In the genomic region with DNA sequence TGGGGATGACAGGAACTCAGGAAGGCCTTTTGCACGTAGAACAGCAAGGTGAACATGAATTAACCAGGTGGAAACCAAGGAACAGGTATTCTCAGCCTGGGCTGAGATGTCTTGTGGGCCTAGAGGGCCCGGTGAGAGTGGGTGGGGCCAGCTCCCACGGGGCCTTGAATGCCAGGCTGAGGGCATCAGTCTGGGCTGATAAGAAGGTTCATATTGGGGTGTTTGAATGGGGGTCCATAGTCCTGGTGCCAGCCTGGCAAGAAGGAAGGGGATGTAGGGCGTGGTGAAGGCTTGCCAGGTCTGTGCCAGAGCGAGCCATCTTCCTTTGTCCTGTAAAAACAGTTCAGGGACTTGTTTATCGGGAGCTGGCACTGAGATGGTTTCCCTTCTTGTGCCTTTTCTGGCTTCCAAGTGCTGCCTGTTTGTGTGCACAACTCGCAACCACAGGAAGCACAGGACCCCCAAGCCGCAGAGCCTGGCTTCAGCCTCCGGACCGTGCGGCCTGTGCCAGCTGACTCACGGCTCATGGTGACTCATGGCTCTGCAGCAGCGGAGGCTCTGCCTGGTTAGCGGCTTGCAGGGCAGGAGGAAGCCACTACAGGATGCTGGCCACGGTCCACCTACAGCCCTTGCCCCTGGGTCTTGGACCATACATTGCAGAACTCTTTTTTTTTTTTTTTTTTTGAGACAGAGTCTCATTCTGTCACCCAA, we compare ENCODE assay signal across 8 cellular contexts. TPM values are rescaled to one million over a fixed set of nuclear protein-coding genes. Genes with fewer than 3 reads are reported as not detected.
A peak's percentile ranks its signal among the peaks of the same experiment; 100 is the strongest.
DNase-seq lines count a peak whose midpoint lies in the region; ATAC-seq and TF ChIP-seq lines count a peak whose summit lies in the region.

No MANE protein-coding gene starts in this region.

- peaks cover 13% of the 10 kb centered on the region for H3K79me1 ChIP-seq in trophoblast cell (ENCODE audit: low read length)

- no peak overlapping the region for H4K12ac ChIP-seq in trophoblast cell (ENCODE audit: low read depth, low read length)

- no CpG with 5 or more reads among the region's 15 CpGs for WGBS in trophoblast cell (ENCODE audit: extremely low coverage, insufficient coverage, insufficient read length)

- no peak overlapping the region for H3K4me2 ChIP-seq in trophoblast cell (ENCODE audit: low read length)

- peak overlapping the region; percentile 93 for H3K4me3 Mint-ChIP-seq in activated naive CD4-positive, alpha-beta T cell treated with anti-CD3 and anti-CD28 coated beads, Interleukin-2, amount 50 U/mL, for 24 hours

- intact Hi-C loops in uterus (cut with DNase I; ENCODE audit: low total_unique reads) = no loop called here

- H3K4ac ChIP-seq in trophoblast cell (ENCODE audit: low read depth, low read length) = no peak overlapping the region

- H3K4me3 ChIP-seq in trophoblast cell (ENCODE audit: low read depth, low read length) (no peak overlapping the region), uterus (peak overlapping the region in 1 of 2 donors; percentile 6)

- peaks cover 3% of the 10 kb centered on the region for H3K36me3 Mint-ChIP-seq in activated naive CD4-positive, alpha-beta T cell treated with anti-CD3 and anti-CD28 coated beads, Interleukin-2, amount 50 U/mL, for 24 hours

- H4K91ac ChIP-seq in trophoblast cell (ENCODE audit: low read depth, low read length) = no peak overlapping the region

- no peak overlapping the region for H2AFZ ChIP-seq in trophoblast cell (ENCODE audit: insufficient read depth, low read length, poor library complexity)

- H3K9me3 Mint-ChIP-seq in activated naive CD4-positive, alpha-beta T cell treated with anti-CD3 and anti-CD28 coated beads, Interleukin-2, amount 50 U/mL, for 24 hours = no peaks in the 10 kb centered on the region

- peak in 1 of 2 donors; percentile 17 for TF ChIP-seq POLR2A in uterus (IDR thresholded peaks at IDR 0.05)

- no peak overlapping the region for H3K23ac ChIP-seq in trophoblast cell (ENCODE audit: low read length)

- peaks cover 15 to 18% of the 10 kb centered on the region in 2 experiments for H3K4me1 ChIP-seq in trophoblast cell (ENCODE audit: control insufficient read depth in 1 of 2, insufficient read depth in 2 of 2, low read length in 2 of 2)
- peaks cover 6 to 25% of the 10 kb centered on the region in 2 donors for H3K4me1 ChIP-seq in uterus

- H2BK12ac ChIP-seq in trophoblast cell (ENCODE audit: low read length) = no peak overlapping the region

- no peak overlapping the region for H3K27ac ChIP-seq in trophoblast cell (ENCODE audit: low read depth, low read length)
- H3K27ac ChIP-seq in uterus = peak overlapping the region; percentile 81 to 99

- H3K27ac Mint-ChIP-seq in activated naive CD4-positive, alpha-beta T cell treated with anti-CD3 and anti-CD28 coated beads, Interleukin-2, amount 50 U/mL, for 24 hours = peak overlapping the region; percentile 91

- no peak for ATAC-seq in HG03025 (IDR thresholded peaks at IDR 0.05; ENCODE audit: low FRiP score, unreplicated experiment)

- no peak overlapping the region for H3K14ac ChIP-seq in trophoblast cell (ENCODE audit: low read length)

- H3K27me3 ChIP-seq in trophoblast cell (ENCODE audit: insufficient read depth, low read length) = no peaks in the 10 kb centered on the region
- no peaks in the 10 kb centered on the region for H3K27me3 ChIP-seq in uterus

- no peak overlapping the region for H2BK120ac ChIP-seq in trophoblast cell (ENCODE audit: insufficient read depth, low read length, poor library complexity)

- peaks cover 66% of the 10 kb centered on the region for H3K4me1 Mint-ChIP-seq in activated naive CD4-positive, alpha-beta T cell treated with anti-CD3 and anti-CD28 coated beads, Interleukin-2, amount 50 U/mL, for 24 hours

- no peak for TF ChIP-seq CTCF in uterus (IDR thresholded peaks at IDR 0.05)

- peaks cover 4% of the 10 kb centered on the region for H3K79me2 ChIP-seq in trophoblast cell (ENCODE audit: control insufficient read depth, insufficient read depth, low read length, poor library complexity)

- DNase-seq in ELF-1 (ENCODE audit: low read depth, low spot score) (peak; percentile 50), RKO (ENCODE audit: low spot score) (peak; percentile 96), globus pallidus (ENCODE audit: low spot score) (peak; percentile 75), trophoblast cell (peak; percentile 70 to 76), uterus (peak; percentile 90 to 94), SK-N-DZ (ENCODE audit: low spot score) (no peak)

- H3K36me3 ChIP-seq in trophoblast cell (ENCODE audit: control insufficient read depth in 1 of 2, insufficient read depth in 2 of 2, low read length in 2 of 2) = no peaks in the 10 kb centered on the region
- no peaks in the 10 kb centered on the region for H3K36me3 ChIP-seq in uterus

- no peaks in the 10 kb centered on the region for H3K27me3 Mint-ChIP-seq in activated naive CD4-positive, alpha-beta T cell treated with anti-CD3 and anti-CD28 coated beads, Interleukin-2, amount 50 U/mL, for 24 hours

- H2AK5ac ChIP-seq in trophoblast cell (ENCODE audit: low read length) = no peak overlapping the region

- H3K9me3 ChIP-seq in trophoblast cell (ENCODE audit: insufficient read depth, low read depth, low read length) (peaks cover 1% of the 10 kb centered on the region), uterus (no peaks in the 10 kb centered on the region)

- H3K9ac ChIP-seq in trophoblast cell (ENCODE audit: low read length) = no peak overlapping the region

- H3K18ac ChIP-seq in trophoblast cell (ENCODE audit: low read length) = no peak overlapping the region

- H4K8ac ChIP-seq in trophoblast cell (ENCODE audit: low read depth, low read length) = no peak overlapping the region

- H2BK5ac ChIP-seq in trophoblast cell (ENCODE audit: low read depth, low read length, poor library complexity) = no peak overlapping the region

RNA-seq across cellular contexts. Expression of a gene that starts 2.4 kb away (rescaled TPM):
- 20.3 and 21.4 TPM in 2 replicates for polyA plus RNA-seq in trophoblast cell (2013)
- 10 to 100 TPM; 23.7 to 71.4 (median 40.9) TPM for total RNA-seq in uterus
- polyA plus RNA-seq in SK-N-DZ (2014; cell fraction: cytosol; rRNA removed) = 16.7 and 29.0 TPM in 2 replicates
- polyA plus RNA-seq in SK-N-DZ (2014; cell fraction: nucleus; rRNA removed) = 28.9 and 39.7 TPM in 2 replicates

RNA-seq across cellular contexts. Expression of a gene that starts 35.7 kb away (rescaled TPM):
- polyA plus RNA-seq in trophoblast cell (2013) = 52.0 and 52.5 TPM in 2 replicates
- 10 to 100 TPM; 20.6 to 87.4 (median 44.2) TPM for total RNA-seq in uterus
- 9.9 and 12.7 TPM in 2 replicates for polyA plus RNA-seq in SK-N-DZ (2014; cell fraction: cytosol; rRNA removed)
- 5.5 and 6.9 TPM in 2 replicates for polyA plus RNA-seq in SK-N-DZ (2014; cell fraction: nucleus; rRNA removed)

RNA-seq across cellular contexts. Expression of a gene that starts 39.9 kb away (rescaled TPM):
- polyA plus RNA-seq in trophoblast cell (2013) = 0.37 and 0.44 TPM in 2 replicates
- 10 to 100 TPM in 3 of 4 donors, 1 to 10 TPM in 1; 9.3 to 52.7 (median 14.7) TPM for total RNA-seq in uterus
- not detected in 2 replicates for polyA plus RNA-seq in SK-N-DZ (2014; cell fraction: cytosol; rRNA removed)
- polyA plus RNA-seq in SK-N-DZ (2014; cell fraction: nucleus; rRNA removed) = not detected in 2 replicates
